1 cellular context compared by ENCODE assay signal in the genomic region with DNA sequence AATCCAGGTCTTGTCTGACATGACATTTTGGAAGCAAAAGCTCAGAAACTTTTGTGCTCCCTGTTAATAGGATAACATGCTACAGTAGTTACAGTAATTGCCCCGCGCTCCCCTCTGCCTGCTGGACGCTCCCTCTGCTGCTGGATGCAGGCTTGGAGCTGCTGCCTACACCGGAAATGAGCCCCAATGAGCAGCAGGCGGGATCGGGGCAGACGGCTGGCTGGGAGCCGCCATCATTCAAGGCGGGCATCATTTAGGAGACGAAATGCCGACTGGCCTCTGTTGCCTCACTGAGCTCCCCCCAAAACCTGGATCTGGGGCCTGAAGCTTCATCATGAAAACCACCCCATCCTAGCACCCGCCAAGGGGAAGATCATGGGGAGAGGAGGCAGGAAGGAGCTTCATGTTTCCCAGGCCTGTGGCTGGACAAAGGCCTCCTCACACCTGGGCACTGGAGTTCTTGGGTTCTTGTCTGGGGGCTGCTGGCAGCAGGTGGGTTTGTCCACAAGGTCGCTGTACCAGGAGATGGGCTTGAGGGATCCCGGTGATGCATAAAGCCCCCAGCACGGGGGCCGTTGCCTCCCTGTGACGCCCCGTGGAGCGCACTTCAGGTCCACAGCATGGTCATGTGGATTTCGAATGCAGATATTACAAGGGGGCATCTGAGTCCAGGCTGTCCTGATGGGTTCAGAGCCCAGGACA.
TF ChIP-seq lines count a peak whose summit lies in the region.

No MANE protein-coding gene starts in this region.

TF ChIP-seq in H1, 55 proteins besides CTCF, POLR2A, EP300 and RAD21:
- no peak for TF ChIP-seq FOSL1 (IDR thresholded peaks at IDR 0.05; ENCODE audit: insufficient read depth, low read depth, low read length)
- no peak for TF ChIP-seq ASH2L (IDR thresholded peaks at IDR 0.05; ENCODE audit: low read length)
- TF ChIP-seq POLR2AphosphoS5 (IDR thresholded peaks at IDR 0.05; ENCODE audit: low read depth, low read length), result no peak
- no peak for TF ChIP-seq SUZ12 (IDR thresholded peaks at IDR 0.05; ENCODE audit: low read length)
- TF ChIP-seq TCF12 (IDR thresholded peaks at IDR 0.05; ENCODE audit: low read depth, low read length), result no peak
- no peak for TF ChIP-seq TAF7 (optimal IDR thresholded peaks at IDR 0.05; ENCODE audit: borderline replicate concordance, low read depth, low read length)
- TF ChIP-seq SP1 (IDR thresholded peaks at IDR 0.05; ENCODE audit: low read depth, low read length), result no peak
- no peak for TF ChIP-seq CHD2 (IDR thresholded peaks at IDR 0.05; ENCODE audit: low read length)
- TF ChIP-seq, protein P1, sequence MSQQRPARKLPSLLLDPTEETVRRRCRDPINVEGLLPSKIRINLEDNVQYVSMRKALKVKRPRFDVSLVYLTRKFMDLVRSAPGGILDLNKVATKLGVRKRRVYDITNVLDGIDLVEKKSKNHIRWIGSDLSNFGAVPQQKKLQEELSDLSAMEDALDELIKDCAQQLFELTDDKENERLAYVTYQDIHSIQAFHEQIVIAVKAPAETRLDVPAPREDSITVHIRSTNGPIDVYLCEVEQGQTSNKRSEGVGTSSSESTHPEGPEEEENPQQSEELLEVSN (IDR thresholded peaks at IDR 0.05), result no peak
- TF ChIP-seq BRCA1 (IDR thresholded peaks at IDR 0.05; ENCODE audit: low read depth, low read length), result no peak
- no peak for TF ChIP-seq SIN3A (conservative IDR thresholded peaks at IDR 0.05 in 1 of 2, IDR thresholded peaks at IDR 0.05 in 1 of 2; ENCODE audit: low read depth in 1 of 2, low read length in 2 of 2)
- no peak for TF ChIP-seq KDM5A (IDR thresholded peaks at IDR 0.05; ENCODE audit: low read length)
- no peak for TF ChIP-seq NRF1 (IDR thresholded peaks at IDR 0.05; ENCODE audit: low read depth, low read length)
- TF ChIP-seq, protein P2, sequence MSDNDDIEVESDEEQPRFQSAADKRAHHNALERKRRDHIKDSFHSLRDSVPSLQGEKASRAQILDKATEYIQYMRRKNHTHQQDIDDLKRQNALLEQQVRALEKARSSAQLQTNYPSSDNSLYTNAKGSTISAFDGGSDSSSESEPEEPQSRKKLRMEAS (IDR thresholded peaks at IDR 0.05), result no peak
- no peak for TF ChIP-seq PHF8 (conservative IDR thresholded peaks at IDR 0.05; ENCODE audit: low read depth, low read length)
- TF ChIP-seq, protein P3, sequence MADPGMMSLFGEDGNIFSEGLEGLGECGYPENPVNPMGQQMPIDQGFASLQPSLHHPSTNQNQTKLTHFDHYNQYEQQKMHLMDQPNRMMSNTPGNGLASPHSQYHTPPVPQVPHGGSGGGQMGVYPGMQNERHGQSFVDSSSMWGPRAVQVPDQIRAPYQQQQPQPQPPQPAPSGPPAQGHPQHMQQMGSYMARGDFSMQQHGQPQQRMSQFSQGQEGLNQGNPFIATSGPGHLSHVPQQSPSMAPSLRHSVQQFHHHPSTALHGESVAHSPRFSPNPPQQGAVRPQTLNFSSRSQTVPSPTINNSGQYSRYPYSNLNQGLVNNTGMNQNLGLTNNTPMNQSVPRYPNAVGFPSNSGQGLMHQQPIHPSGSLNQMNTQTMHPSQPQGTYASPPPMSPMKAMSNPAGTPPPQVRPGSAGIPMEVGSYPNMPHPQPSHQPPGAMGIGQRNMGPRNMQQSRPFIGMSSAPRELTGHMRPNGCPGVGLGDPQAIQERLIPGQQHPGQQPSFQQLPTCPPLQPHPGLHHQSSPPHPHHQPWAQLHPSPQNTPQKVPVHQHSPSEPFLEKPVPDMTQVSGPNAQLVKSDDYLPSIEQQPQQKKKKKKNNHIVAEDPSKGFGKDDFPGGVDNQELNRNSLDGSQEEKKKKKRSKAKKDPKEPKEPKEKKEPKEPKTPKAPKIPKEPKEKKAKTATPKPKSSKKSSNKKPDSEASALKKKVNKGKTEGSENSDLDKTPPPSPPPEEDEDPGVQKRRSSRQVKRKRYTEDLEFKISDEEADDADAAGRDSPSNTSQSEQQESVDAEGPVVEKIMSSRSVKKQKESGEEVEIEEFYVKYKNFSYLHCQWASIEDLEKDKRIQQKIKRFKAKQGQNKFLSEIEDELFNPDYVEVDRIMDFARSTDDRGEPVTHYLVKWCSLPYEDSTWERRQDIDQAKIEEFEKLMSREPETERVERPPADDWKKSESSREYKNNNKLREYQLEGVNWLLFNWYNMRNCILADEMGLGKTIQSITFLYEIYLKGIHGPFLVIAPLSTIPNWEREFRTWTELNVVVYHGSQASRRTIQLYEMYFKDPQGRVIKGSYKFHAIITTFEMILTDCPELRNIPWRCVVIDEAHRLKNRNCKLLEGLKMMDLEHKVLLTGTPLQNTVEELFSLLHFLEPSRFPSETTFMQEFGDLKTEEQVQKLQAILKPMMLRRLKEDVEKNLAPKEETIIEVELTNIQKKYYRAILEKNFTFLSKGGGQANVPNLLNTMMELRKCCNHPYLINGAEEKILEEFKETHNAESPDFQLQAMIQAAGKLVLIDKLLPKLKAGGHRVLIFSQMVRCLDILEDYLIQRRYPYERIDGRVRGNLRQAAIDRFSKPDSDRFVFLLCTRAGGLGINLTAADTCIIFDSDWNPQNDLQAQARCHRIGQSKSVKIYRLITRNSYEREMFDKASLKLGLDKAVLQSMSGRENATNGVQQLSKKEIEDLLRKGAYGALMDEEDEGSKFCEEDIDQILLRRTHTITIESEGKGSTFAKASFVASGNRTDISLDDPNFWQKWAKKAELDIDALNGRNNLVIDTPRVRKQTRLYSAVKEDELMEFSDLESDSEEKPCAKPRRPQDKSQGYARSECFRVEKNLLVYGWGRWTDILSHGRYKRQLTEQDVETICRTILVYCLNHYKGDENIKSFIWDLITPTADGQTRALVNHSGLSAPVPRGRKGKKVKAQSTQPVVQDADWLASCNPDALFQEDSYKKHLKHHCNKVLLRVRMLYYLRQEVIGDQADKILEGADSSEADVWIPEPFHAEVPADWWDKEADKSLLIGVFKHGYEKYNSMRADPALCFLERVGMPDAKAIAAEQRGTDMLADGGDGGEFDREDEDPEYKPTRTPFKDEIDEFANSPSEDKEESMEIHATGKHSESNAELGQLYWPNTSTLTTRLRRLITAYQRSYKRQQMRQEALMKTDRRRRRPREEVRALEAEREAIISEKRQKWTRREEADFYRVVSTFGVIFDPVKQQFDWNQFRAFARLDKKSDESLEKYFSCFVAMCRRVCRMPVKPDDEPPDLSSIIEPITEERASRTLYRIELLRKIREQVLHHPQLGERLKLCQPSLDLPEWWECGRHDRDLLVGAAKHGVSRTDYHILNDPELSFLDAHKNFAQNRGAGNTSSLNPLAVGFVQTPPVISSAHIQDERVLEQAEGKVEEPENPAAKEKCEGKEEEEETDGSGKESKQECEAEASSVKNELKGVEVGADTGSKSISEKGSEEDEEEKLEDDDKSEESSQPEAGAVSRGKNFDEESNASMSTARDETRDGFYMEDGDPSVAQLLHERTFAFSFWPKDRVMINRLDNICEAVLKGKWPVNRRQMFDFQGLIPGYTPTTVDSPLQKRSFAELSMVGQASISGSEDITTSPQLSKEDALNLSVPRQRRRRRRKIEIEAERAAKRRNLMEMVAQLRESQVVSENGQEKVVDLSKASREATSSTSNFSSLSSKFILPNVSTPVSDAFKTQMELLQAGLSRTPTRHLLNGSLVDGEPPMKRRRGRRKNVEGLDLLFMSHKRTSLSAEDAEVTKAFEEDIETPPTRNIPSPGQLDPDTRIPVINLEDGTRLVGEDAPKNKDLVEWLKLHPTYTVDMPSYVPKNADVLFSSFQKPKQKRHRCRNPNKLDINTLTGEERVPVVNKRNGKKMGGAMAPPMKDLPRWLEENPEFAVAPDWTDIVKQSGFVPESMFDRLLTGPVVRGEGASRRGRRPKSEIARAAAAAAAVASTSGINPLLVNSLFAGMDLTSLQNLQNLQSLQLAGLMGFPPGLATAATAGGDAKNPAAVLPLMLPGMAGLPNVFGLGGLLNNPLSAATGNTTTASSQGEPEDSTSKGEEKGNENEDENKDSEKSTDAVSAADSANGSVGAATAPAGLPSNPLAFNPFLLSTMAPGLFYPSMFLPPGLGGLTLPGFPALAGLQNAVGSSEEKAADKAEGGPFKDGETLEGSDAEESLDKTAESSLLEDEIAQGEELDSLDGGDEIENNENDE (IDR thresholded peaks at IDR 0.05; ENCODE audit: insufficient replicate concordance, low read length), result no peak
- TF ChIP-seq TBP (IDR thresholded peaks at IDR 0.05; ENCODE audit: low read depth, low read length), result no peak
- TF ChIP-seq, protein P4, sequence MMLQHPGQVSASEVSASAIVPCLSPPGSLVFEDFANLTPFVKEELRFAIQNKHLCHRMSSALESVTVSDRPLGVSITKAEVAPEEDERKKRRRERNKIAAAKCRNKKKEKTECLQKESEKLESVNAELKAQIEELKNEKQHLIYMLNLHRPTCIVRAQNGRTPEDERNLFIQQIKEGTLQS (IDR thresholded peaks at IDR 0.05; ENCODE audit: insufficient read depth, low read depth, low read length), result no peak
